ENCODE assay signal across 1 cellular context in the genomic region with DNA sequence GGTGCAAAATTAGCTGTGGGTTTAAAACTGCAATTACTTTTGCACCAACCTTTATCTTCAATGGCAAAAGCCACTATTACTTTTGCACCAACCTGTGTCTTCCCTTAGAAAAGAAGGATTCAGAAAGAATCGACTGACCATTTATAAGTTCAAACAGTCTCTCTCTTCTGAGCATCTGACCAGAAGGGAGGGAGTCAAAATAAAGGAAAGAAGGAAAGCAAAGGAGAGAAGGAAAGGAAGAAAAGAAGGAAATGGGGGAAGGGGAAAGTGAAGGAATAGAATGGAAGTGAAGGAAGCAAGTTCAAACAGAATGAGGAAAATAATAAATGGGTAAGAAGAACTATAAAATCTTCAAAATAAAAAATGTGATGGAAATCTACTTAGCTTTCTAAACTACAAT.
TF ChIP-seq lines count a peak whose summit lies in the region.

No MANE protein-coding gene starts in this region.

TF ChIP-seq in HepG2, 621 proteins besides CTCF, POLR2A, EP300 and RAD21 (continued from another document):
- TF ChIP-seq, protein P1, sequence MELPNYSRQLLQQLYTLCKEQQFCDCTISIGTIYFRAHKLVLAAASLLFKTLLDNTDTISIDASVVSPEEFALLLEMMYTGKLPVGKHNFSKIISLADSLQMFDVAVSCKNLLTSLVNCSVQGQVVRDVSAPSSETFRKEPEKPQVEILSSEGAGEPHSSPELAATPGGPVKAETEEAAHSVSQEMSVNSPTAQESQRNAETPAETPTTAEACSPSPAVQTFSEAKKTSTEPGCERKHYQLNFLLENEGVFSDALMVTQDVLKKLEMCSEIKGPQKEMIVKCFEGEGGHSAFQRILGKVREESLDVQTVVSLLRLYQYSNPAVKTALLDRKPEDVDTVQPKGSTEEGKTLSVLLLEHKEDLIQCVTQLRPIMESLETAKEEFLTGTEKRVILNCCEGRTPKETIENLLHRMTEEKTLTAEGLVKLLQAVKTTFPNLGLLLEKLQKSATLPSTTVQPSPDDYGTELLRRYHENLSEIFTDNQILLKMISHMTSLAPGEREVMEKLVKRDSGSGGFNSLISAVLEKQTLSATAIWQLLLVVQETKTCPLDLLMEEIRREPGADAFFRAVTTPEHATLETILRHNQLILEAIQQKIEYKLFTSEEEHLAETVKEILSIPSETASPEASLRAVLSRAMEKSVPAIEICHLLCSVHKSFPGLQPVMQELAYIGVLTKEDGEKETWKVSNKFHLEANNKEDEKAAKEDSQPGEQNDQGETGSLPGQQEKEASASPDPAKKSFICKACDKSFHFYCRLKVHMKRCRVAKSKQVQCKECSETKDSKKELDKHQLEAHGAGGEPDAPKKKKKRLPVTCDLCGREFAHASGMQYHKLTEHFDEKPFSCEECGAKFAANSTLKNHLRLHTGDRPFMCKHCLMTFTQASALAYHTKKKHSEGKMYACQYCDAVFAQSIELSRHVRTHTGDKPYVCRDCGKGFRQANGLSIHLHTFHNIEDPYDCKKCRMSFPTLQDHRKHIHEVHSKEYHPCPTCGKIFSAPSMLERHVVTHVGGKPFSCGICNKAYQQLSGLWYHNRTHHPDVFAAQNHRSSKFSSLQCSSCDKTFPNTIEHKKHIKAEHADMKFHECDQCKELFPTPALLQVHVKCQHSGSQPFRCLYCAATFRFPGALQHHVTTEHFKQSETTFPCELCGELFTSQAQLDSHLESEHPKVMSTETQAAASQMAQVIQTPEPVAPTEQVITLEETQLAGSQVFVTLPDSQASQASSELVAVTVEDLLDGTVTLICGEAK (IDR thresholded peaks at IDR 0.05), result 0 out of 2 replicates have a peak, but pooled peaks have one; percentile 38
- TF ChIP-seq, protein P1 (CRISPR knock-in tag; IDR thresholded peaks at IDR 0.05), result no peak
- no peak for TF ChIP-seq ZNF143 (CRISPR knock-in tag; IDR thresholded peaks at IDR 0.05)
